In genomic region chr11:22703561-22703960, GRCh38 we compare ENCODE assay signal across 10 cellular contexts. TPM values are rescaled to one million over a fixed set of nuclear protein-coding genes. Genes with fewer than 3 reads are reported as not detected.
A peak's percentile ranks its signal among the peaks of the same experiment; 100 is the strongest.
DNase-seq lines count a peak whose midpoint lies in the region; ATAC-seq and TF ChIP-seq lines count a peak whose summit lies in the region.
"Had no signal": no experiment of that assay in that cellular context is flagged by ENCODE, and none has a peak within 500 bp of the region (broad histone marks: within the 10 kb centered on the region; RNA-seq: fewer than 3 reads in every experiment).

No MANE protein-coding gene starts in this region.

- no peaks in the 10 kb centered on the region for H3K27me3 Mint-ChIP-seq in Calu3 (ENCODE audit: unreplicated experiment)
- H3K27me3 Mint-ChIP-seq in activated T-helper 17 cell treated with anti-CD3 and anti-CD28 coated beads, Interleukin-2, amount 50 U/mL, for 72 hours: peaks cover 3% of the 10 kb centered on the region

- H3K4me1 Mint-ChIP-seq in Calu3 (ENCODE audit: low read depth, unreplicated experiment): peaks cover 35% of the 10 kb centered on the region
- no peaks in the 10 kb centered on the region for H3K4me1 Mint-ChIP-seq in activated T-helper 17 cell treated with anti-CD3 and anti-CD28 coated beads, Interleukin-2, amount 50 U/mL, for 72 hours

- H3K36me3 ChIP-seq in tibial nerve: no peaks in the 10 kb centered on the region

- no peak for ATAC-seq in activated T-helper 17 cell treated with anti-CD3 and anti-CD28 coated beads, Interleukin-2, amount 50 U/mL, for 72 hours (replicated peaks)
- ATAC-seq in HG02970 (IDR thresholded peaks at IDR 0.05; ENCODE audit: low FRiP score, unreplicated experiment) (no peak), GM18858 (IDR thresholded peaks at IDR 0.05; ENCODE audit: unreplicated experiment) (no peak)

- H3K36me3 Mint-ChIP-seq in Calu3 (ENCODE audit: insufficient read depth, unreplicated experiment): no peaks in the 10 kb centered on the region
- no peaks in the 10 kb centered on the region for H3K36me3 Mint-ChIP-seq in activated T-helper 17 cell treated with anti-CD3 and anti-CD28 coated beads, Interleukin-2, amount 50 U/mL, for 72 hours (ENCODE audit: low read depth)

- CTCF ChIA-PET in Calu3 (lab: Charles Lee): interaction anchor here (0.7 kb wide), 1 partner anchor 14 kb away, joined by 3 read pairs; no protein-coding TSS in a partner anchor

- 26 to 38% methylated on average over 2 of the region's 2 CpGs for WGBS in tibial nerve, 2 donors

- no peaks in the 10 kb centered on the region for H3K9me3 Mint-ChIP-seq in Calu3 (ENCODE audit: low read depth, unreplicated experiment)
- H3K9me3 Mint-ChIP-seq in activated T-helper 17 cell treated with anti-CD3 and anti-CD28 coated beads, Interleukin-2, amount 50 U/mL, for 72 hours: peaks cover under 1% of the 10 kb centered on the region

- H3K4me3 ChIP-seq in tibial nerve: no peak overlapping the region

- no peaks in the 10 kb centered on the region for H3K27me3 ChIP-seq in tibial nerve

- H3K4me1 ChIP-seq in tibial nerve: peaks cover 0 to 8% (median 0%) of the 10 kb centered on the region in 4 donors

- H3K27ac ChIP-seq in tibial nerve: no peak overlapping the region

- intact Hi-C loops in Calu3 (cut with micrococcal nuclease; ENCODE audit: unreplicated experiment): loop anchor here (2.0 kb wide), 1 partner anchor 29 kb away; no protein-coding TSS in a partner anchor

- no peak for TF ChIP-seq EP300 in tibial nerve (IDR thresholded peaks at IDR 0.05)

- DNase-seq in Calu3 (no peak), NCI-H1417 treated with DMSO at 0.1 percent for 48 hours (lab: John Stamatoyannopoulos, UW) (peak; percentile 79), left kidney (ENCODE audit: low read depth, low spot score) (peak; percentile 69), amygdala (lab: John Stamatoyannopoulos, UW) (no peak), tibial nerve (ENCODE audit: low spot score in 2 of 2) (no peak)
- DNase-seq: DND-41, KG1 had no signal

- peak overlapping the region; percentile 94 for H3K27ac Mint-ChIP-seq in Calu3 (ENCODE audit: unreplicated experiment)
- peak overlapping the region; percentile 62 for H3K27ac Mint-ChIP-seq in activated T-helper 17 cell treated with anti-CD3 and anti-CD28 coated beads, Interleukin-2, amount 50 U/mL, for 72 hours

- BruUV-seq in Calu3 (replicated peaks; lab: Mats Ljungman, UMichigan): no TSS peak

- H3K9me3 ChIP-seq in tibial nerve: no peaks in the 10 kb centered on the region

- H3K4me3 Mint-ChIP-seq in Calu3 (ENCODE audit: low read depth, unreplicated experiment): peak overlapping the region; percentile 51
- H3K4me3 Mint-ChIP-seq in activated T-helper 17 cell treated with anti-CD3 and anti-CD28 coated beads, Interleukin-2, amount 50 U/mL, for 72 hours: peak overlapping the region; percentile 13

- no peak for TF ChIP-seq POLR2A in tibial nerve (IDR thresholded peaks at IDR 0.05)

- TF ChIP-seq CTCF in Calu3 (IDR thresholded peaks at IDR 0.05; ENCODE audit: unreplicated experiment) (no peak), tibial nerve (IDR thresholded peaks at IDR 0.05) (no peak)

RNA-seq across cellular contexts. Expression of gene GAS2, which starts 37.1 kb away (rescaled TPM):
- total RNA-seq in Calu3 (2022) (3.8 and 3.9 TPM in 2 replicates), tibial nerve (10 to 100 TPM in 3 of 4 donors, 1 to 10 TPM in 1; 9.3 to 41.5 (median 18.0) TPM)
- 1 to 10 TPM; 1.2 to 1.5 TPM for total RNA-seq in activated T-helper 17 cell treated with anti-CD3 and anti-CD28 coated beads, Interleukin-2, amount 50 U/mL, for 72 hours

Comparison
In these comparisons a context has a peak if more than half of its experiments do, and no peak if none do; other contexts are left out.
1. DNase-seq: peak in NCI-H1417 treated with DMSO at 0.1 percent for 48 hours (single experiment) and left kidney (single experiment); none in Calu3 (single experiment), amygdala (0 of 56) and tibial nerve (0 of 2).